Comparison of ENCODE assay signal across 8 cellular contexts in the genomic region with DNA sequence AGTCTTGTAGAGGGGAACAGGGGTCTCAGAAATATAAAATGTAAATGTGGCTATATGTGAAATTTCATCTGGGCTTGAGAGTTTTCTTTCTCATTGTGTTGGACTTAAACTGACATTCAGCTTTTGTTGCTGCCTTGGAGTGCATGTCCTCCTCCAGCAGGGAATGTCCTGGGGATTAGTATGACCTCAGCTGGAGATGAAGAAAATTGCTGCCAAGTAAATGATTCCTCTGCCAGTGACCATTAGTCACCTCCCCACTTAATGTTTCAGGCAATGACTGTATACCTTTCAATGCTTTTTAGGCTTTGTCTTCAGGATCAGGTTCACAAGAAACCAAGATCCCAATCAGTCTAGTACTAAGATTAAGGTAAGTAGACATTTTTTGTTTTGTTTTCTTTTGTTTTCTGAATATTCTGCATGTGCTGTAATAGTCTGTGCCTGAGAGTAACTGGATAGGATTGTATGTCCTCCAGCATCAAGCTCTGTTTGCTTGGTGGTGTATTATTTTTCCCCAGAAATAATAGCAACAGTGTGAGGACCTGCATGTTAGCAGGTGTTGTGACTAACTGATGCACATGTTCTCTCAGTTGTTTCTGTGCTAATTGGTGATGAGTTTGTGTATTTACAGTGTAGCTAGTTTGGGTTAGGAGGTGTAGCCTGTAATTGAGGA. TPM values are rescaled to one million over a fixed set of nuclear protein-coding genes. Genes with fewer than 3 reads are reported as not detected.
A peak's percentile ranks its signal among the peaks of the same experiment; 100 is the strongest.
DNase-seq lines count a peak whose midpoint lies in the region; ATAC-seq, FAIRE-seq and TF ChIP-seq lines count a peak whose summit lies in the region.

No MANE protein-coding gene starts in this region.

- peak; percentile 58 for DNase-seq in H54 (ENCODE audit: insufficient read length, low spot score)
- DNase-seq in SK-MEL-5 (ENCODE audit: low read depth, low spot score): peak; percentile 58
- DNase-seq in foreskin fibroblast: peak; percentile 87 to 94
- DNase-seq in retina: peak; percentile 30
- DNase-seq in SIG-M5 treated with dmso at 0.1 percent for 504 hours (lab: John Stamatoyannopoulos, UW; ENCODE audit: unreplicated experiment): no peak
- no peak for DNase-seq in activated T-cell treated with anti-CD3 and anti-CD28 coated beads for 4 hours
- DNase-seq in HuH-7.5 (ENCODE audit: low spot score): no peak

- TF ChIP-seq CTCF in foreskin fibroblast (IDR thresholded peaks at IDR 0.05; ENCODE audit: low read depth, low read length): peak; percentile 18

- TF ChIP-seq POLR2A in H54 (IDR thresholded peaks at IDR 0.05; ENCODE audit: low read depth, low read length): no peak

- ATAC-seq in HG02870 (IDR thresholded peaks at IDR 0.05; ENCODE audit: unreplicated experiment): no peak

- H3K4me3 ChIP-seq in foreskin fibroblast (ENCODE audit: low read depth in 1 of 2, low read length in 2 of 2): no peak overlapping the region

- FAIRE-seq in H54 (lab: Jason Lieb, UNC): peak; percentile 99

- in situ Hi-C loops in SK-MEL-5 (cut with HindIII; ENCODE audit: low pct_unique_long_range_greater_than_20kb, low sequenced_read_pairs): no loop called here

RNA-seq across cellular contexts. Expression of gene SLC22A13, which starts 18.1 kb away (rescaled TPM):
- total RNA-seq in SK-MEL-5 (2014; rRNA removed; shearing (Covaris generic)): 0.34 TPM in 1 of 2 replicates, not detected in the other
- polyA plus RNA-seq in SK-MEL-5 (2015; cell fraction: cytosol; rRNA removed): not detected in 2 replicates
- polyA plus RNA-seq in SK-MEL-5 (2015; cell fraction: nucleus; rRNA removed): 0.25 and 0.26 TPM in 2 replicates

RNA-seq across cellular contexts. Expression of gene SLC22A14, which starts 34.6 kb away (rescaled TPM):
- total RNA-seq in SK-MEL-5 (2014; rRNA removed; shearing (Covaris generic)): not detected in 2 replicates
- not detected in 2 replicates for polyA plus RNA-seq in SK-MEL-5 (2015; cell fraction: cytosol; rRNA removed)
- not detected in 2 replicates for polyA plus RNA-seq in SK-MEL-5 (2015; cell fraction: nucleus; rRNA removed)

Comparison
In these comparisons a context has a peak if more than half of its experiments do, and no peak if none do; other contexts are left out.
1. DNase-seq: peak in H54 (single experiment), SK-MEL-5 (single experiment), foreskin fibroblast (2 of 2) and retina (single experiment); none in SIG-M5 treated with dmso at 0.1 percent for 504 hours (single experiment), activated T-cell treated with anti-CD3 and anti-CD28 coated beads for 4 hours (single experiment) and HuH-7.5 (single experiment).